In genomic region chr6:132401120-132401940, GRCh38 we compare ENCODE assay signal across 8 cellular contexts. TPM values are rescaled to one million over a fixed set of nuclear protein-coding genes. Genes with fewer than 3 reads are reported as not detected.
A peak's percentile ranks its signal among the peaks of the same experiment; 100 is the strongest.
DNase-seq lines count a peak whose midpoint lies in the region; ATAC-seq, FAIRE-seq and TF ChIP-seq lines count a peak whose summit lies in the region.

TSS of gene MOXD1 (minus strand) at chr6:132401475. CDS start at chr6:132401426, 49 bp downstream.

- H2BK15ac ChIP-seq in IMR-90 (ENCODE audit: low read depth, low read length): peak within 1 kb of the TSS; percentile 90; the same call in 2 of the 3 replicates

- H3K4me2 ChIP-seq in IMR-90 (ENCODE audit: low read depth, low read length) (peak within 1 kb of the TSS; percentile 73), K562 (ENCODE audit: insufficient read depth, low read length) (no peak within 1 kb of the TSS)

- H4K20me1 ChIP-seq in IMR-90 (ENCODE audit: insufficient read depth, low read length) (peaks cover 4% of the 10 kb centered on the region; the same call in 1 of the 2 replicates), K562 (replicated peaks; ENCODE audit: control insufficient read depth, insufficient read depth, low read length) (no peaks in the 10 kb centered on the region)

- peak within 1 kb of the TSS; percentile 45 for H3K27ac ChIP-seq in IMR-90 (ENCODE audit: insufficient read depth, low read length)
- H3K27ac ChIP-seq in K562 (ENCODE audit: extremely low read depth, low read depth, low read length): no peak within 1 kb of the TSS
- no peak within 1 kb of the TSS for H3K27ac ChIP-seq in skeletal muscle tissue (ENCODE audit: low read depth, low read length)

- TF ChIP-seq RAD21 in IMR-90 (IDR thresholded peaks at IDR 0.05; ENCODE audit: low read length): no peak; the same call in 1 of the 2 replicates
- no peak for TF ChIP-seq RAD21 in K562 (CRISPR knock-in tag; conservative IDR thresholded peaks at IDR 0.05 in 1 of 2, IDR thresholded peaks at IDR 0.05 in 1 of 2)

- H4K5ac ChIP-seq in IMR-90 (ENCODE audit: low read depth, low read length): peak within 1 kb of the TSS; percentile 55

- H3K9me3 ChIP-seq in IMR-90 (ENCODE audit: control insufficient read depth, insufficient read depth, low read length): no peaks in the 10 kb centered on the region
- no peaks in the 10 kb centered on the region for H3K9me3 ChIP-seq in K562 (replicated peaks; ENCODE audit: control insufficient read depth, insufficient read depth, low read depth, low read length)
- H3K9me3 ChIP-seq in skeletal muscle tissue (ENCODE audit: control insufficient read depth in 3 of 3, low read length in 3 of 3): no peaks in the 10 kb centered on the region

- peak within 1 kb of the TSS; percentile 93 for H3K4me3 ChIP-seq in IMR-90 (ENCODE audit: insufficient read depth, low read depth, low read length)
- no peak within 1 kb of the TSS for H3K4me3 ChIP-seq in K562
- H3K4me3 ChIP-seq in skeletal muscle tissue (ENCODE audit: low read length in 3 of 3): peak within 1 kb of the TSS; percentile 58 to 71 (median 62)

- peak within 1 kb of the TSS; percentile 64; the same call in 1 of the 2 replicates for H2AK5ac ChIP-seq in IMR-90 (ENCODE audit: low read depth, low read length)

- peak within 1 kb of the TSS; percentile 76 for H3K14ac ChIP-seq in IMR-90 (replicated peaks; ENCODE audit: low read depth, low read length)

- dilution Hi-C loops in IMR-90 (cut with HindIII; ENCODE audit: low sequenced_read_pairs, unreplicated experiment): no loop called here

- peak within 1 kb of the TSS; percentile 47; the same call in 1 of the 2 replicates for H4K91ac ChIP-seq in IMR-90 (ENCODE audit: insufficient read depth, low read depth, low read length)

- H3K9me1 ChIP-seq in IMR-90 (ENCODE audit: insufficient read depth, low read length) (0 out of 2 replicates have a peak, but pooled peaks cover 7% of the 10 kb centered on the region), K562 (ENCODE audit: control insufficient read depth, insufficient read depth, low read length) (no peaks in the 10 kb centered on the region)

- H3K79me1 ChIP-seq in IMR-90 (ENCODE audit: low read depth in 1 of 2, low read length in 2 of 2): peaks cover 5 to 12% of the 10 kb centered on the region in 2 experiments; a peak in 1 of 4 replicates

- 4% methylated on average over 20 of the region's 85 CpGs; no CpG with 5 or more reads in 1 of the 2 experiments for WGBS in IMR-90 (ENCODE audit: extremely low coverage in 2 of 2, insufficient read length in 1 of 2), 2 experiments
- 18% methylated on average over 22 of the region's 85 CpGs for WGBS in K562 (ENCODE audit: insufficient coverage, low coverage, missing lambda C conversion rate)

- H4K8ac ChIP-seq in IMR-90 (ENCODE audit: low read depth in 2 of 2, low read length in 2 of 2): peak within 1 kb of the TSS; percentile 38 to 86; a peak in 2 of 4 replicates

- peak; percentile 57 for DNase-seq in EH (ENCODE audit: low read depth)
- DNase-seq in IMR-90: peak; percentile 37
- DNase-seq in K562 (ENCODE audit: extremely low read depth in 1 of 4, low spot score in 3 of 4): peak; percentile 2 to 25 (median 16)
- DNase-seq in iPS-NIHi7 (ENCODE audit: extremely low spot score): peak; percentile 77
- DNase-seq in amniotic stem cell (lab: John Stamatoyannopoulos, UW): no peak

- H3K4ac ChIP-seq in IMR-90 (ENCODE audit: low read depth, low read length): peak within 1 kb of the TSS; percentile 71

- FAIRE-seq in K562 (lab: Jason Lieb, UNC): no peak

- TF ChIP-seq POLR2A in IMR-90 (IDR thresholded peaks at IDR 0.05; ENCODE audit: low read depth, low read length): no peak
- TF ChIP-seq POLR2A in K562 (conservative IDR thresholded peaks at IDR 0.05): no peak

- H2BK5ac ChIP-seq in IMR-90 (ENCODE audit: low read depth, low read length, poor library complexity, severe bottlenecking): no peak within 1 kb of the TSS

- ATAC-seq in GM21526 (IDR thresholded peaks at IDR 0.05; ENCODE audit: low FRiP score, unreplicated experiment) (peak; percentile 50), IMR-90 (ENCODE audit: low read depth) (peak; percentile 90), K562 (peak; percentile 88), GM18861 (IDR thresholded peaks at IDR 0.05; ENCODE audit: unreplicated experiment) (no peak)

- peak within 1 kb of the TSS; percentile 90 for H2BK120ac ChIP-seq in IMR-90 (ENCODE audit: low read depth, low read length)

- peaks cover 4% of the 10 kb centered on the region; the same call in 1 of the 2 replicates for H3K27me3 ChIP-seq in IMR-90 (ENCODE audit: control insufficient read depth, insufficient read depth, low read length)
- H3K27me3 ChIP-seq in K562 (ENCODE audit: control insufficient read depth in 2 of 2, insufficient read depth in 2 of 2, low read length in 2 of 2): peaks cover 9 to 28% of the 10 kb centered on the region in 2 experiments; a peak in 4 of 5 replicates
- peaks cover 20 to 29% (median 24%) of the 10 kb centered on the region in 3 donors for H3K27me3 ChIP-seq in skeletal muscle tissue (ENCODE audit: control insufficient read depth in 3 of 3, insufficient read depth in 3 of 3, low read length in 3 of 3)

- BruUV-seq in IMR-90 (replicated peaks; lab: Mats Ljungman, UMichigan): no TSS peak
- no TSS peak for BruUV-seq in K562 (replicated peaks; lab: Mats Ljungman, UMichigan)

- H2BK20ac ChIP-seq in IMR-90 (ENCODE audit: low read depth, low read length): 0 out of 2 replicates have a peak within 1 kb of the TSS, but pooled peaks have one; percentile 11

- H3K36me3 ChIP-seq in IMR-90 (ENCODE audit: control insufficient read depth, insufficient read depth, low read length): no peaks in the 10 kb centered on the region
- H3K36me3 ChIP-seq in K562 (ENCODE audit: control insufficient read depth, insufficient read depth, low read length): no peaks in the 10 kb centered on the region
- no peaks in the 10 kb centered on the region for H3K36me3 ChIP-seq in skeletal muscle tissue (ENCODE audit: control insufficient read depth in 3 of 3, insufficient read depth in 3 of 3, low read length in 3 of 3)

- H3K56ac ChIP-seq in IMR-90 (ENCODE audit: extremely low read depth, insufficient read depth, low read length): no peak within 1 kb of the TSS

- TF ChIP-seq CTCF in IMR-90 (conservative IDR thresholded peaks at IDR 0.05; ENCODE audit: low read depth, low read length) (0 out of 2 replicates have a peak, but pooled peaks have one; percentile 7), K562 (IDR thresholded peaks at IDR 0.05 in 2 of 3, conservative IDR thresholded peaks at IDR 0.05 in 1 of 3; ENCODE audit: insufficient read depth in 2 of 3, low read depth in 1 of 3, low read length in 3 of 3) (no peak)

- in situ Hi-C loops in IMR-90 (cut with MboI; ENCODE audit: low sequenced_read_pairs) (no loop called here), K562 (cut with MboI) (no loop called here)

- TF ChIP-seq EP300 in K562 (IDR thresholded peaks at IDR 0.05; ENCODE audit: low read length): no peak

- H3K9ac ChIP-seq in IMR-90 (ENCODE audit: low read depth, low read length) (peak within 1 kb of the TSS; percentile 68), K562 (ENCODE audit: insufficient read depth in 1 of 2, low read depth in 2 of 2, low read length in 2 of 2) (peak within 1 kb of the TSS in 1 of 2 experiments; percentile 26; a peak in 1 of 4 replicates), skeletal muscle tissue (ENCODE audit: low read depth in 1 of 3, low read length in 3 of 3) (peak within 1 kb of the TSS in 1 of 3 donors; percentile 45)

- peak within 1 kb of the TSS; percentile 68; the same call in 1 of the 2 replicates for H3K18ac ChIP-seq in IMR-90 (ENCODE audit: low read depth, low read length)

- CTCF ChIA-PET in IMR-90 (lab: Yijun Ruan, JAX) (no interaction called here), K562 (lab: Yijun Ruan, JAX; ENCODE audit: low intra/inter-chr PET ratio) (no interaction called here)

- H3K4me1 ChIP-seq in IMR-90 (ENCODE audit: control insufficient read depth, insufficient read depth, low read length) (peaks cover 2% of the 10 kb centered on the region; the same call in 1 of the 2 replicates), K562 (replicated peaks in 1 of 2; ENCODE audit: control insufficient read depth in 2 of 2, insufficient read depth in 2 of 2, low read length in 2 of 2) (peaks cover 0 to 11% of the 10 kb centered on the region in 2 experiments; a peak in 2 of 5 replicates), skeletal muscle tissue (ENCODE audit: control insufficient read depth in 3 of 3, insufficient read depth in 3 of 3, low read length in 3 of 3) (peaks cover 0 to 3% (median 2%) of the 10 kb centered on the region in 3 donors)

- intact Hi-C loops in IMR-90 (cut with micrococcal nuclease): loop anchor here (2.0 kb wide), 1 partner anchor 43 kb away; no protein-coding TSS in a partner anchor
- intact Hi-C loops in K562 (cut with micrococcal nuclease): no loop called here

- peak within 1 kb of the TSS; percentile 79 for H2AK9ac ChIP-seq in IMR-90 (replicated peaks; ENCODE audit: low read depth, low read length, poor library complexity)

- H2AFZ ChIP-seq in IMR-90 (replicated peaks; ENCODE audit: low read length, poor library complexity) (peak within 1 kb of the TSS; percentile 98), K562 (ENCODE audit: low read depth, low read length) (no peak within 1 kb of the TSS)

- H3K79me2 ChIP-seq in K562 (ENCODE audit: control insufficient read depth, insufficient read depth, low read length): no peaks in the 10 kb centered on the region

- peak within 1 kb of the TSS; percentile 76 for H3K23ac ChIP-seq in IMR-90 (ENCODE audit: low read depth, low read length)

- POLR2A ChIA-PET in IMR-90 (lab: Charles Lee; ENCODE audit: unreplicated experiment) (no interaction called here), K562 (lab: Yijun Ruan, JAX) (no interaction called here)

RNA-seq across cellular contexts. Expression of gene MOXD1, which starts in this region (rescaled TPM):
- total RNA-seq in IMR-90 (2012; rRNA removed) (10.0 and 10.6 TPM in 2 replicates), K562 (2014; rRNA removed) (not detected in 2 replicates), K562 (2014; rRNA removed; fragmentation: Illumina TruSeq; extraction: Trizol) (not detected in 2 replicates), K562 (2015; rRNA removed; fragmentation: Illumina TruSeq; extraction: Trizol) (not detected in 2 replicates), K562 (2021) (0.04 TPM in 1 of 2 replicates, not detected in the other), skeletal muscle tissue (1.0 TPM)
- polyA plus RNA-seq in IMR-90 (2012; rRNA removed) (16.5 and 19.4 TPM in 2 replicates), K562 (2011; rRNA removed) (not detected in 2 replicates), K562 (2014; fragmentation: Illumina TruSeq; extraction: Trizol) (not detected in 2 replicates), K562 (2014; fragmentation: Nextera tagmentation; extraction: Ambion mirVana) (not detected), K562 (2014; rRNA removed) (not detected in 2 replicates)
- polyA plus RNA-seq in IMR-90 (2012; cell fraction: cytosol; rRNA removed): 9.7 and 11.3 TPM in 2 replicates
- polyA plus RNA-seq in IMR-90 (2012; cell fraction: nucleus; rRNA removed; ENCODE audit: low replicate concordance): 2.0 and 13.7 TPM in 2 replicates
- total RNA-seq in K562 (2011; cell fraction: chromatin; rRNA removed; ENCODE audit: low replicate concordance): not detected in 2 replicates
- total RNA-seq in K562 (2011; cell fraction: nucleolus; rRNA removed): not detected in 2 replicates
- total RNA-seq in K562 (2011; cell fraction: nucleoplasm; rRNA removed): not detected in 2 replicates
- polyA plus RNA-seq in K562 (2011; cell fraction: cytosol; rRNA removed): not detected in 2 replicates
- polyA plus RNA-seq in K562 (2011; cell fraction: nucleus; rRNA removed): not detected in 2 replicates
- not detected in 2 replicates for polyA plus RNA-seq in K562 (2012)
- not detected in 2 replicates for polyA minus RNA-seq in K562 (2011; rRNA and poly(A)+ RNA removed)
- polyA minus RNA-seq in K562 (2011; cell fraction: cytosol; rRNA and poly(A)+ RNA removed): not detected in 2 replicates
- polyA minus RNA-seq in K562 (2011; cell fraction: nucleus; rRNA and poly(A)+ RNA removed): not detected in 2 replicates

Comparison
In these comparisons a context has a peak if more than half of its experiments do, and no peak if none do; other contexts are left out.
1. Peak in DNase-seq and ATAC-seq in K562; RNA of the gene not detected or under 1 TPM.